ENCODE assay signal across 31 cellular contexts in the genomic region with DNA sequence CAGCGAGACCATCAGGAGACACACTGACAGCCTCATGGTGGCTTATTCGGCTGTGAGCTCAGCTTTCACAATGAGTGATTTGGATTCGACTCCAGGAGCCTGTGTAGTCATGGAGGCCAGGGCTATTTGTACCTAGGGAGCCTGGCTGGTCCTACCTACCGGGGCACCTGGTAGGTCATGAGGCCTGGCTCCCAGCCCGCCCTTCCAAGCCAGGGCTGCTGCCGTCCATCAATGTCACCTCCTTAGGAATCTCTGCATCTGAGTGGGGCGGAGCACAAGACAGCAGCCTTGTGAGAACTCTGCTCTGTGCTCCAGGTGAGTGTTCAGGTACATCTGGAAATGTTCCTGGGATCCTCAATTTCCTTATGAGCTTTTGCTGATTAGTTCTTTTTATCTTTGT. TPM values are rescaled to one million over a fixed set of nuclear protein-coding genes. Genes with fewer than 3 reads are reported as not detected.
"Had no signal": no experiment of that assay in that cellular context is flagged by ENCODE, and none has a peak within 500 bp of the region (broad histone marks: within the 10 kb centered on the region; RNA-seq: fewer than 3 reads in every experiment).

Gene SCGB1D4, minus strand, starts transcription at position 101 of the 400 bp plus-strand sequence. Its CDS starts 65 bp downstream, at position 36.

- H3K36me3 ChIP-seq: colonic mucosa, esophagus squamous epithelium, gastrocnemius medialis, heart right ventricle, left lung, lower lobe of right lung had no signal

- H3K4me3 Mint-ChIP-seq: dendritic cell treated with granulocyte-macrophage colony-stimulating factor and Interleukin-4, amounts not matched to agents 40 ng/mL and 50 ng/mL, for 4 days; effector memory CD8-positive, alpha-beta T cell; endodermal cell; mesothelial cell of epicardium had no signal

- H3K9me3 ChIP-seq: colonic mucosa, esophagus squamous epithelium, gastrocnemius medialis, heart right ventricle, left lung, lower lobe of right lung, mucosa of descending colon had no signal

- H3K4me1 Mint-ChIP-seq: endodermal cell, mesothelial cell of epicardium had no signal

- H3K4me1 ChIP-seq: colonic mucosa, esophagus squamous epithelium, gastrocnemius medialis, heart right ventricle, left lung, lower lobe of right lung had no signal

- H3K27me3 ChIP-seq: colonic mucosa had no signal

- DNase-seq: colonic mucosa; cortex of kidney; effector CD8-positive, alpha-beta T cell; effector memory CD8-positive, alpha-beta T cell; endodermal cell; erythroblast; esophagus squamous epithelium; foreskin fibroblast; foreskin melanocyte; gastrocnemius medialis; glutamatergic neuron; heart right ventricle; hippocampal formation; left cardiac atrium; left lung; left ventricle myocardium superior; lower lobe of right lung; mesenchymal stem cell; mucosa of descending colon had no signal

- H3K27ac Mint-ChIP-seq: dendritic cell treated with granulocyte-macrophage colony-stimulating factor and Interleukin-4, amounts not matched to agents 40 ng/mL and 50 ng/mL, for 4 days; effector memory CD8-positive, alpha-beta T cell; endodermal cell; mesothelial cell of epicardium had no signal

- H3K9me3 Mint-ChIP-seq: dendritic cell treated with granulocyte-macrophage colony-stimulating factor and Interleukin-4, amounts not matched to agents 40 ng/mL and 50 ng/mL, for 4 days; effector memory CD8-positive, alpha-beta T cell; endodermal cell; mesothelial cell of epicardium had no signal

- H3K36me3 Mint-ChIP-seq: mesothelial cell of epicardium had no signal

- ATAC-seq: effector memory CD8-positive, alpha-beta T cell; esophagus mucosa; gastrocnemius medialis; heart right ventricle; left cardiac atrium; left lung; left ventricle myocardium superior; lower lobe of right lung; mucosa of descending colon had no signal

- H3K4me3 ChIP-seq: colonic mucosa, esophagus squamous epithelium, gastrocnemius medialis, heart right ventricle, left lung, lower lobe of right lung, mucosa of descending colon had no signal

- H3K27ac ChIP-seq: colonic mucosa, epithelial cell of prostate, esophagus squamous epithelium, gastrocnemius medialis, heart right ventricle, left lung, lower lobe of right lung had no signal

RNA-seq across cellular contexts. Expression of gene SCGB1D4, which starts in this region (rescaled TPM):
- total RNA-seq: colonic mucosa, dermis microvascular lymphatic vessel endothelial cell, endodermal cell, esophagus mucosa, esophagus squamous epithelium, gastrocnemius medialis, glomerular endothelial cell, heart right ventricle, kidney epithelial cell, left cardiac atrium, left lung, left ventricle myocardium superior, lower leg skin, lower lobe of right lung, lung microvascular endothelial cell, mesenteric fat pad, mesothelial cell of epicardium, mucosa of descending colon, myocyte had no signal
- polyA plus RNA-seq: heart right ventricle, keratinocyte had no signal
